27 cellular contexts compared by ENCODE assay signal in the genomic region with DNA sequence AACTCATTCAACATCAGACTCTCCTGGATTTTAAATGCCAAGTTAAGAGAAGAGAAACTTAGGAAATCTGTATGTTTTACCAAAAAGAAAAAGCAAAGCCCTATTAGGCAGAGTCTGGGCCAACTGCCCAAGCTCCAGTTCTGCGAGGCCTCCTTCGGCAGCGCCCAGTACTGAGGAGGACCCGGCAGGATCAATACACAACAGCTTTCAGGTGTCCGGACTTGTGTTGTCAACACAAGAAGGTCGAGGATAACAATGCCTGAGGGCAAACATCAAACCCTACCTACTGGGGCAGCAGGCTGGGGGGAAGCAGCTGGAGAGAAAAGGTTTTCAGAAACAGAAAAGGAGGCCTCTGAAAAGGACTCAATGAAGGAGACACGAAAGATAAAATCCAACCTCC.
"Had no signal": no experiment of that assay in that cellular context is flagged by ENCODE, and none has a peak within 500 bp of the region (broad histone marks: within the 10 kb centered on the region; RNA-seq: fewer than 3 reads in every experiment).

No MANE protein-coding gene starts in this region.

- H3K27ac Mint-ChIP-seq: activated CD8-positive, alpha-beta T cell treated with anti-CD3 and anti-CD28 coated beads, Interleukin-2, amount 10 ng/mL, durations not matched to agents 7 days and 5 days; activated naive CD4-positive, alpha-beta T cell treated with anti-CD3 and anti-CD28 coated beads for 36 hours; activated naive CD8-positive, alpha-beta T cell; activated T-helper 17 cell treated with anti-CD3 and anti-CD28 coated beads, Interleukin-2, amount 50 U/mL, for 72 hours; brain; T-helper 1 cell treated with Interleukin-12 subunit alpha and Interleukin-12 subunit beta and Interleukin-4 antibody, amounts not matched to agents 30 μg/mL and 1 μg/mL, for 36 hours had no signal

- FAIRE-seq: astrocyte, RCC 7860 had no signal

- H3K4me3 ChIP-seq: MG63 had no signal

- H3K36me3 Mint-ChIP-seq: activated naive CD8-positive, alpha-beta T cell; brain had no signal

- H3K4me3 Mint-ChIP-seq: activated CD8-positive, alpha-beta T cell treated with anti-CD3 and anti-CD28 coated beads, Interleukin-2, amount 10 ng/mL, durations not matched to agents 7 days and 5 days; activated naive CD4-positive, alpha-beta T cell treated with anti-CD3 and anti-CD28 coated beads for 36 hours; activated naive CD8-positive, alpha-beta T cell; activated T-cell treated with anti-CD3 and anti-CD28 coated beads, Interleukin-2, amount 50 U/mL, for 4 hours; activated T-helper 17 cell treated with anti-CD3 and anti-CD28 coated beads, Interleukin-2, amount 50 U/mL, for 72 hours; central memory CD8-positive, alpha-beta T cell; T-helper 1 cell treated with Interleukin-12 subunit alpha and Interleukin-12 subunit beta and Interleukin-4 antibody, amounts not matched to agents 30 μg/mL and 1 μg/mL, for 36 hours had no signal

- H3K4me1 Mint-ChIP-seq: activated T-helper 17 cell treated with anti-CD3 and anti-CD28 coated beads, Interleukin-2, amount 50 U/mL, for 72 hours; central memory CD8-positive, alpha-beta T cell had no signal

- H3K36me3 ChIP-seq: MG63 had no signal

- DNase-seq: activated CD4-positive, alpha-beta T cell treated with anti-CD3 and anti-CD28 coated beads for 48 hours; activated CD4-positive, alpha-beta T cell treated with anti-CD3 and anti-CD28 coated beads, Interleukin-2, amount 50 U/mL, for 4 hours; activated CD4-positive, CD25-positive, alpha-beta regulatory T cell treated with anti-CD3 and anti-CD28 coated beads, Interleukin-2, amount 50 U/mL, for 72 hours; activated CD8-positive, alpha-beta T cell treated with anti-CD3 and anti-CD28 coated beads, Interleukin-2, amount 10 ng/mL, durations not matched to agents 7 days and 5 days; activated gamma-delta T cell; activated naive CD4-positive, alpha-beta T cell treated with anti-CD3 and anti-CD28 coated beads for 36 hours; activated T-cell treated with anti-CD3 and anti-CD28 coated beads, Interleukin-2, amount 50 U/mL, for 4 hours; amygdala; MG63; MV-4-11; NCI-H1092 treated with DMSO at 0.1 percent for 48 hours; NCI-H1436 treated with DMSO at 0.1 percent for 48 hours; NCI-H187; NCI-H2081; NCI-H2171; NCI-H446; NCI-H524; NCI-H774; PC-3; SHP77 had no signal

- ATAC-seq: activated CD8-positive, alpha-beta T cell treated with anti-CD3 and anti-CD28 coated beads, Interleukin-2, amount 10 ng/mL, durations not matched to agents 7 days and 5 days; activated T-cell treated with anti-CD3 and anti-CD28 coated beads, Interleukin-2, amount 50 U/mL, for 4 hours; activated T-helper 17 cell treated with anti-CD3 and anti-CD28 coated beads, Interleukin-2, amount 50 U/mL, for 72 hours; PC-3 had no signal

- H3K9me3 Mint-ChIP-seq: activated naive CD4-positive, alpha-beta T cell treated with anti-CD3 and anti-CD28 coated beads for 36 hours; activated T-cell treated with anti-CD3 and anti-CD28 coated beads, Interleukin-2, amount 50 U/mL, for 4 hours; activated T-helper 17 cell treated with anti-CD3 and anti-CD28 coated beads, Interleukin-2, amount 50 U/mL, for 72 hours; brain; central memory CD8-positive, alpha-beta T cell; T-helper 1 cell treated with Interleukin-12 subunit alpha and Interleukin-12 subunit beta and Interleukin-4 antibody, amounts not matched to agents 30 μg/mL and 1 μg/mL, for 36 hours had no signal

- H3K9me3 ChIP-seq: MG63 had no signal
